ENCODE assay signal across 10 cellular contexts in genomic region chr1:116826818-116827606, GRCh38.
A peak's percentile ranks its signal among the peaks of the same experiment; 100 is the strongest.
DNase-seq lines count a peak whose midpoint lies in the region; ATAC-seq, FAIRE-seq and TF ChIP-seq lines count a peak whose summit lies in the region.
"Had no signal": no experiment of that assay in that cellular context is flagged by ENCODE, and none has a peak within 500 bp of the region (broad histone marks: within the 10 kb centered on the region; RNA-seq: fewer than 3 reads in every experiment).

No MANE protein-coding gene starts in this region.

- H3K27me3 Mint-ChIP-seq in activated CD8-positive, alpha-beta T cell treated with anti-CD3 and anti-CD28 coated beads for 36 hours, result no peaks in the 10 kb centered on the region

- dilution Hi-C loops in keratinocyte (cut with MboI; ENCODE audit: extremely low pct_ligation_motif_present, low sequenced_read_pairs), result no loop called here

- H4K20me1 ChIP-seq in MM.1S (ENCODE audit: insufficient read depth, low read length) (no peaks in the 10 kb centered on the region), keratinocyte (ENCODE audit: control insufficient read depth, extremely low read depth, insufficient read depth, low read length) (no peaks in the 10 kb centered on the region)

- no peak overlapping the region for H3K9ac ChIP-seq in MM.1S (ENCODE audit: low read length)
- no peak overlapping the region for H3K9ac ChIP-seq in keratinocyte (ENCODE audit: control insufficient read depth, extremely low read depth, insufficient read depth, low read length)

- H3K4me1 ChIP-seq in MM.1S (ENCODE audit: low read length), result peaks cover 15% of the 10 kb centered on the region
- peaks cover 8% of the 10 kb centered on the region for H3K4me1 ChIP-seq in keratinocyte (ENCODE audit: control insufficient read depth, extremely low read depth, insufficient read depth, low read length)
- H3K4me1 ChIP-seq: SJSA1 had no signal

- FAIRE-seq in GM18507 (lab: Jason Lieb, UNC) (peak; percentile 99), keratinocyte (lab: Jason Lieb, UNC) (peak; percentile 99)

- H3K4me3 ChIP-seq in MM.1S (ENCODE audit: low read length) (no peak overlapping the region), keratinocyte (ENCODE audit: control insufficient read depth in 2 of 3, extremely low read depth in 1 of 3, insufficient read depth in 2 of 3, low read depth in 1 of 3, low read length in 3 of 3) (no peak overlapping the region), foreskin fibroblast (ENCODE audit: low read depth in 1 of 2, low read length in 2 of 2) (no peak overlapping the region)
- H3K4me3 ChIP-seq: SJSA1 had no signal

- H3K36me3 Mint-ChIP-seq in activated CD8-positive, alpha-beta T cell treated with anti-CD3 and anti-CD28 coated beads for 36 hours (ENCODE audit: low read depth), result peaks cover 21% of the 10 kb centered on the region
- H3K36me3 Mint-ChIP-seq: memory B cell had no signal

- H3K27ac Mint-ChIP-seq in activated CD8-positive, alpha-beta T cell treated with anti-CD3 and anti-CD28 coated beads for 36 hours, result peak overlapping the region; percentile 97
- H3K27ac Mint-ChIP-seq: memory B cell had no signal

- no peak for TF ChIP-seq CTCF in MM.1S (IDR thresholded peaks at IDR 0.05; ENCODE audit: low read length)
- TF ChIP-seq CTCF in activated CD8-positive, alpha-beta T cell treated with anti-CD3 and anti-CD28 coated beads for 36 hours (IDR thresholded peaks at IDR 0.05), result no peak
- no peak for TF ChIP-seq CTCF in keratinocyte (optimal IDR thresholded peaks at IDR 0.05 in 1 of 3, IDR thresholded peaks at IDR 0.05 in 1 of 3, conservative IDR thresholded peaks at IDR 0.05 in 1 of 3; ENCODE audit: extremely low read depth in 1 of 3, insufficient read depth in 2 of 3, low read length in 3 of 3)
- TF ChIP-seq CTCF in foreskin fibroblast (IDR thresholded peaks at IDR 0.05; ENCODE audit: low read depth, low read length), result no peak

- no peaks in the 10 kb centered on the region for H3K79me2 ChIP-seq in MM.1S (ENCODE audit: low read length)
- no peaks in the 10 kb centered on the region for H3K79me2 ChIP-seq in keratinocyte (ENCODE audit: control insufficient read depth, insufficient read depth, low read length)

- intact Hi-C loops in activated CD8-positive, alpha-beta T cell treated with anti-CD3 and anti-CD28 coated beads for 36 hours (cut with micrococcal nuclease), result no loop called here

- H3F3A ChIP-seq in MM.1S (ENCODE audit: insufficient read depth, low read length), result peaks cover 4% of the 10 kb centered on the region; the same call in 1 of the 2 replicates

- peak overlapping the region; percentile 55; the same call in 1 of the 2 replicates for H3K27ac ChIP-seq in MM.1S (ENCODE audit: low read length)
- H3K27ac ChIP-seq in keratinocyte (ENCODE audit: control insufficient read depth, insufficient read depth, low read length), result peak overlapping the region; percentile 15
- H3K27ac ChIP-seq: SJSA1 had no signal

- no peaks in the 10 kb centered on the region for H3K9me1 ChIP-seq in keratinocyte (ENCODE audit: control insufficient read depth, extremely low read depth, insufficient read depth, low read length)

- H3K27me3 ChIP-seq in MM.1S (replicated peaks; ENCODE audit: insufficient read depth, low read length) (no peaks in the 10 kb centered on the region), keratinocyte (ENCODE audit: control insufficient read depth, extremely low read depth, insufficient read depth, low read length) (no peaks in the 10 kb centered on the region)
- H3K27me3 ChIP-seq: SJSA1 had no signal

- DNase-seq in GM18507 (ENCODE audit: extremely low spot score, insufficient read length, low read depth), result peak; percentile 68
- DNase-seq in MM.1S, result peak; percentile 44
- DNase-seq in activated CD8-positive, alpha-beta T cell treated with anti-CD3 and anti-CD28 coated beads for 36 hours, result peak; percentile 90
- DNase-seq in keratinocyte (ENCODE audit: low read depth, low spot score), result no peak
- no peak for DNase-seq in foreskin fibroblast
- no peak for DNase-seq in SW 1271 (lab: John Stamatoyannopoulos, UW)
- no peak for DNase-seq in NCI-H1417 (lab: John Stamatoyannopoulos, UW)

- POLR2A ChIA-PET in activated CD8-positive, alpha-beta T cell treated with anti-CD3 and anti-CD28 coated beads for 36 hours (lab: Charles Lee), result interaction anchor here (0.7 to 9.4 kb wide), 16 partner anchors 8 to 233 kb away, joined by 3 to 139 read pairs (median 4); partner anchors contain the start of genes CD2 and TTF2

- H3K4me1 Mint-ChIP-seq in activated CD8-positive, alpha-beta T cell treated with anti-CD3 and anti-CD28 coated beads for 36 hours (ENCODE audit: low read depth), result peaks cover 55% of the 10 kb centered on the region
- H3K4me1 Mint-ChIP-seq: memory B cell had no signal

- H3K4me2 ChIP-seq in MM.1S (ENCODE audit: low read depth, low read length) (peak overlapping the region; percentile 9; the same call in 1 of the 2 replicates), keratinocyte (ENCODE audit: control insufficient read depth, extremely low read depth, insufficient read depth, low read depth, low read length) (no peak overlapping the region)

- no peaks in the 10 kb centered on the region for H3K9me2 ChIP-seq in MM.1S (replicated peaks; ENCODE audit: insufficient read depth, low read length)

- H3K9me3 ChIP-seq in MM.1S (replicated peaks; ENCODE audit: insufficient read depth, low read length), result no peaks in the 10 kb centered on the region
- no peaks in the 10 kb centered on the region for H3K9me3 ChIP-seq in keratinocyte (ENCODE audit: control insufficient read depth, low read depth, low read length)
- H3K9me3 ChIP-seq: SJSA1 had no signal

- H3K4me3 Mint-ChIP-seq in activated CD8-positive, alpha-beta T cell treated with anti-CD3 and anti-CD28 coated beads for 36 hours, result peak overlapping the region; percentile 76
- H3K4me3 Mint-ChIP-seq: memory B cell had no signal

- ATAC-seq in HG02571 (IDR thresholded peaks at IDR 0.05; ENCODE audit: unreplicated experiment), result peak; percentile 77
- ATAC-seq in activated CD8-positive, alpha-beta T cell treated with anti-CD3 and anti-CD28 coated beads for 36 hours, result peak; percentile 91

- CTCF ChIA-PET in activated CD8-positive, alpha-beta T cell treated with anti-CD3 and anti-CD28 coated beads for 36 hours (lab: Charles Lee), result interaction anchor here (0.7 to 3.4 kb wide), 23 partner anchors 9 to 252 kb away, joined by 3 to 20 read pairs (median 6); partner anchors contain the start of genes CD2, PTGFRN and TTF2

- H3K36me3 ChIP-seq in MM.1S (replicated peaks; ENCODE audit: insufficient read depth, low read length) (no peaks in the 10 kb centered on the region), keratinocyte (ENCODE audit: control insufficient read depth in 2 of 2, extremely low read depth in 1 of 2, insufficient read depth in 2 of 2, low read length in 2 of 2) (no peaks in the 10 kb centered on the region)
- H3K36me3 ChIP-seq: SJSA1 had no signal

- H3K9me3 Mint-ChIP-seq in activated CD8-positive, alpha-beta T cell treated with anti-CD3 and anti-CD28 coated beads for 36 hours, result peaks cover 10% of the 10 kb centered on the region
- H3K9me3 Mint-ChIP-seq: memory B cell had no signal

- peak overlapping the region; percentile 46; the same call in 1 of the 2 replicates for H2AFZ ChIP-seq in MM.1S (ENCODE audit: low read length)
- H2AFZ ChIP-seq in keratinocyte (ENCODE audit: control insufficient read depth, low read length), result peak overlapping the region; percentile 95

Comparison
In these comparisons a context has a peak if more than half of its experiments do, and no peak if none do; other contexts are left out.
1. DNase-seq: peak in GM18507 (single experiment), MM.1S (single experiment) and activated CD8-positive, alpha-beta T cell treated with anti-CD3 and anti-CD28 coated beads for 36 hours (single experiment); none in keratinocyte (single experiment), foreskin fibroblast (0 of 2), SW 1271 (0 of 2) and NCI-H1417 (0 of 3).